Comparison of ENCODE assay signal across 8 cellular contexts in the genomic region with DNA sequence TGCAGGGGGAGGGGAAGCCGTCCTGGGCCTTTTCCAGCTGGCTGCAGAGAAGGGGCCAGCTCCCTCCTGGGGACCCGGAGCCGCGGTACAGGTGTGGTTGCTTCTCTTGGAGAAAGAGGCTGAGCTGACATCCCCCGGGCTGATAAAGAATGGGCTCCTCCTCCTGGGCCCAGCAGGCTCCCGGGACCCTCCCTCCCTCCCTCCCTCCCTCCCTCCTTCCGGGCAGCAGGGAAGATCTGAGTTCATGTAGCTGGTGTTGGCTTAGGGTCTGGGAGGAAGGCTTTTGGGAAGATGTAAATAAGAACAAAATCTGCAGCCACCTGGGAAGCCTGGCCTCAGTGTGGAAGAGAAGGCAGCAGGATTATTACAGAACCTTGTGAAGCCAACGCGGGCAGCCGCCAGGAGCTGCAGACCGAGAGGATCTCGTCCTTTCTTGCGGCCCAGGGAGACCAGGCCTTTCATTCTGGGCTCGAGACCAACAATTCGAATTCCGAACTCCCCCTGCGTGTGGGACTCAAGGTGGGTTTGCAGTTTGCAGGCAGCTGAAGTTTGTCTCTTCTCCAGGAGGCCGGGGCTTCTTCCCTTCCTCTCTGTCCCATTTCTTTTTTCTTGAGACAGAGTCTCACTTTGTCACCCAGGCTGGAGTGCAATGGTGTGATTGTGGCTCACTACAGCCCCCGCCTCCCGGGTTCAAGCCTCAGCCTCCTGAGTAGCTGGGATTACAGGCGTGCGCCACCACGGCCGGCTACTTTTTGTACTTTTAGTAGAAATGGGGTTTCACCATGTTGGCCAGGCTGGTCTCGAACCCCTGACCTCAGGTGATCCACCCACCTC. TPM values are rescaled to one million over a fixed set of nuclear protein-coding genes. Genes with fewer than 3 reads are reported as not detected.
DNase-seq lines count a peak whose midpoint lies in the region; ATAC-seq and TF ChIP-seq lines count a peak whose summit lies in the region.

A gene with protein sequence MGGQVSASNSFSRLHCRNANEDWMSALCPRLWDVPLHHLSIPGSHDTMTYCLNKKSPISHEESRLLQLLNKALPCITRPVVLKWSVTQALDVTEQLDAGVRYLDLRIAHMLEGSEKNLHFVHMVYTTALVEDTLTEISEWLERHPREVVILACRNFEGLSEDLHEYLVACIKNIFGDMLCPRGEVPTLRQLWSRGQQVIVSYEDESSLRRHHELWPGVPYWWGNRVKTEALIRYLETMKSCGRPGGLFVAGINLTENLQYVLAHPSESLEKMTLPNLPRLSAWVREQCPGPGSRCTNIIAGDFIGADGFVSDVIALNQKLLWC (plus strand): TSS at position 216 of the 834 bp plus-strand sequence. CDS start 2,807 bp downstream, outside the sequence.

- H3K36me3 Mint-ChIP-seq in activated naive CD4-positive, alpha-beta T cell treated with anti-CD3 and anti-CD28 coated beads, Interleukin-2, amount 10 ng/mL, durations not matched to agents 7 days and 5 days = peaks cover 26% of the 10 kb centered on the region
- peaks cover 15% of the 10 kb centered on the region for H3K36me3 Mint-ChIP-seq in activated B cell treated with CpG ODN at 0.5 μM for 24 hours (ENCODE audit: low read depth)

- peak within 1 kb of the TSS; percentile 90 for H3K27ac Mint-ChIP-seq in activated naive CD4-positive, alpha-beta T cell treated with anti-CD3 and anti-CD28 coated beads, Interleukin-2, amount 10 ng/mL, durations not matched to agents 7 days and 5 days
- peak within 1 kb of the TSS; percentile 12 for H3K27ac Mint-ChIP-seq in activated B cell treated with CpG ODN at 0.5 μM for 24 hours

- peaks cover 58% of the 10 kb centered on the region for H3K4me1 Mint-ChIP-seq in activated naive CD4-positive, alpha-beta T cell treated with anti-CD3 and anti-CD28 coated beads, Interleukin-2, amount 10 ng/mL, durations not matched to agents 7 days and 5 days
- peaks cover 17% of the 10 kb centered on the region for H3K4me1 Mint-ChIP-seq in activated B cell treated with CpG ODN at 0.5 μM for 24 hours

- ATAC-seq in activated B cell treated with CpG ODN at 0.5 μM for 24 hours (ENCODE audit: low read depth) = no peak

- H3K9me3 Mint-ChIP-seq in activated naive CD4-positive, alpha-beta T cell treated with anti-CD3 and anti-CD28 coated beads, Interleukin-2, amount 10 ng/mL, durations not matched to agents 7 days and 5 days = no peaks in the 10 kb centered on the region
- no peaks in the 10 kb centered on the region for H3K9me3 Mint-ChIP-seq in activated B cell treated with CpG ODN at 0.5 μM for 24 hours

- CTCF ChIA-PET in activated naive CD4-positive, alpha-beta T cell treated with anti-CD3 and anti-CD28 coated beads, Interleukin-2, amount 10 ng/mL, durations not matched to agents 7 days and 5 days (lab: Charles Lee) = no interaction called here
- CTCF ChIA-PET in activated B cell treated with CpG ODN at 0.5 μM for 24 hours (lab: Charles Lee) = no interaction called here

- POLR2A ChIA-PET in activated B cell treated with CpG ODN at 0.5 μM for 24 hours (lab: Charles Lee) = no interaction called here

- peak within 1 kb of the TSS; percentile 78 for H3K4me3 Mint-ChIP-seq in activated naive CD4-positive, alpha-beta T cell treated with anti-CD3 and anti-CD28 coated beads, Interleukin-2, amount 10 ng/mL, durations not matched to agents 7 days and 5 days
- peak within 1 kb of the TSS; percentile 68 for H3K4me3 Mint-ChIP-seq in activated B cell treated with CpG ODN at 0.5 μM for 24 hours

- peak; percentile 55 for DNase-seq in activated naive CD4-positive, alpha-beta T cell treated with anti-CD3 and anti-CD28 coated beads, Interleukin-2, amount 10 ng/mL, durations not matched to agents 7 days and 5 days
- no peak for DNase-seq in activated naive CD4-positive, alpha-beta T cell treated with Interleukin-2 at 50 U/mL for 16 hours
- no peak for DNase-seq in activated B cell treated with CpG ODN at 0.5 μM for 24 hours
- no peak for DNase-seq in glomerular endothelial cell (ENCODE audit: extremely low read depth, low read depth, low spot score)
- DNase-seq in pons (ENCODE audit: low spot score) = peak; percentile 39
- DNase-seq in SW480 (ENCODE audit: low spot score) = no peak
- DNase-seq in NCI-H510A (lab: John Stamatoyannopoulos, UW) = no peak
- DNase-seq in NCI-H2029 treated with DMSO at 0.1 percent for 48 hours (lab: John Stamatoyannopoulos, UW) = no peak

- TF ChIP-seq CTCF in activated B cell treated with CpG ODN at 0.5 μM for 24 hours (IDR thresholded peaks at IDR 0.05) = no peak

- intact Hi-C loops in activated B cell treated with CpG ODN at 0.5 μM for 24 hours (cut with micrococcal nuclease) = no loop called here

- H3K27me3 Mint-ChIP-seq in activated naive CD4-positive, alpha-beta T cell treated with anti-CD3 and anti-CD28 coated beads, Interleukin-2, amount 10 ng/mL, durations not matched to agents 7 days and 5 days = peaks cover 7% of the 10 kb centered on the region
- no peaks in the 10 kb centered on the region for H3K27me3 Mint-ChIP-seq in activated B cell treated with CpG ODN at 0.5 μM for 24 hours

RNA-seq across cellular contexts. Expression of the gene that starts here (rescaled TPM):
- total RNA-seq in activated B cell treated with CpG ODN at 0.5 μM for 24 hours (19.5 and 23.8 TPM in 2 replicates), glomerular endothelial cell (8.4 and 10.6 TPM in 2 replicates)

Comparison
In these comparisons a context has a peak if more than half of its experiments do, and no peak if none do; other contexts are left out.
1. DNase-seq: peak in activated naive CD4-positive, alpha-beta T cell treated with anti-CD3 and anti-CD28 coated beads, Interleukin-2, amount 10 ng/mL, durations not matched to agents 7 days and 5 days (single experiment) and pons (single experiment); none in activated naive CD4-positive, alpha-beta T cell treated with Interleukin-2 at 50 U/mL for 16 hours (single experiment), activated B cell treated with CpG ODN at 0.5 μM for 24 hours (single experiment), glomerular endothelial cell (single experiment), SW480 (single experiment), NCI-H510A (single experiment) and NCI-H2029 treated with DMSO at 0.1 percent for 48 hours (single experiment).